In the genomic region with DNA sequence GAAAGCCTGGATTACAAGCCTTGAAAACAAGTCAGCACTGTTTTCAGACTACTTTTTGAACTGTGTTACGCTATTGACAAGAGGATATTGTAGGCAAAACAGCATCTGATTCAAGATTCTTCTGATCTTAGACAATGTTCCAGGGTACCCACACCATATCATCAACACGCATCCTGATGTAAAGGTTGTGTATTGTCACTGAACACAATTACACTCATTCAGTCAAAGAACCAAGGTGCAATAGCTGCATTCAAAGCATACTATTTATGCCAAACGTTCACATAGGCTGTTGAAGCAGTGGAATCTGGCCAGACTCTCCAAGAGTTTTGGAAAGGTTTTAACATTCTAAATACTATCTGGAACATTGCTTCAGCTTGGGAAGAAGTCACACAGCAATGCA, we compare ENCODE assay signal across 15 cellular contexts. TPM values are rescaled to one million over a fixed set of nuclear protein-coding genes. Genes with fewer than 3 reads are reported as not detected.
DNase-seq lines count a peak whose midpoint lies in the region; ATAC-seq and TF ChIP-seq lines count a peak whose summit lies in the region.
"Had no signal": no experiment of that assay in that cellular context is flagged by ENCODE, and none has a peak within 500 bp of the region (broad histone marks: within the 10 kb centered on the region; RNA-seq: fewer than 3 reads in every experiment).

No MANE protein-coding gene starts in this region.

- peak overlapping the region; percentile 63 for H3K27ac Mint-ChIP-seq in memory B cell
- H3K27ac Mint-ChIP-seq: CD4-positive, CD25-positive, alpha-beta regulatory T cell had no signal

- H4K20me1 ChIP-seq in SU-DHL-6 (ENCODE audit: low read depth, low read length): no peaks in the 10 kb centered on the region

- no peak overlapping the region for H3K4me3 Mint-ChIP-seq in memory B cell
- H3K4me3 Mint-ChIP-seq: CD4-positive, CD25-positive, alpha-beta regulatory T cell had no signal

- H3K4me3 ChIP-seq in SU-DHL-6 (ENCODE audit: insufficient read depth, low read length, poor library complexity, severe bottlenecking): no peak overlapping the region
- no peak overlapping the region for H3K4me3 ChIP-seq in colonic mucosa
- H3K4me3 ChIP-seq: A549, HAP-1, K562 had no signal

- intact Hi-C loops in colonic mucosa (cut with DNase I): no loop called here

- no peak overlapping the region for H2AFZ ChIP-seq in SU-DHL-6 (ENCODE audit: low read depth, low read length, severe bottlenecking)

- H3K36me3 Mint-ChIP-seq in memory B cell: no peaks in the 10 kb centered on the region
- H3K36me3 Mint-ChIP-seq: CD4-positive, CD25-positive, alpha-beta regulatory T cell had no signal

- in situ Hi-C loops in G401 (cut with HindIII; ENCODE audit: low sequenced_read_pairs): no loop called here

- peaks cover 13% of the 10 kb centered on the region for H3K4me1 Mint-ChIP-seq in memory B cell
- H3K4me1 Mint-ChIP-seq: CD4-positive, CD25-positive, alpha-beta regulatory T cell had no signal

- ATAC-seq in memory B cell (ENCODE audit: low read depth) (no peak), HG03439 (IDR thresholded peaks at IDR 0.05; ENCODE audit: unreplicated experiment) (no peak)
- ATAC-seq: A549, K562 had no signal

- no peaks in the 10 kb centered on the region for H3K27me3 Mint-ChIP-seq in memory B cell

- H3K27me3 ChIP-seq in SU-DHL-6 (ENCODE audit: low read length) (no peaks in the 10 kb centered on the region), colonic mucosa (no peaks in the 10 kb centered on the region)

- DNase-seq in G401 (ENCODE audit: low spot score): peak; percentile 24
- no peak for DNase-seq in memory B cell (ENCODE audit: low spot score in 2 of 2)
- no peak for DNase-seq in NCI-H146 treated with DMSO at 0.1 percent for 48 hours (lab: John Stamatoyannopoulos, UW; ENCODE audit: unreplicated experiment)
- no peak for DNase-seq in COLO668 (lab: John Stamatoyannopoulos, UW; ENCODE audit: unreplicated experiment)
- no peak for DNase-seq in colonic mucosa
- DNase-seq: Calu3; CD4-positive, CD25-positive, alpha-beta regulatory T cell; DMS 273 treated with DMSO at 0.1 percent for 48 hours; GDM1 had no signal

- H3K27ac ChIP-seq in SU-DHL-6 (ENCODE audit: low read depth, low read length): peak overlapping the region; percentile 92
- H3K27ac ChIP-seq in colonic mucosa: no peak overlapping the region
- H3K27ac ChIP-seq: A549, HL-60 had no signal

- H3K9ac ChIP-seq in SU-DHL-6 (ENCODE audit: low read length) (peak overlapping the region; percentile 34), colonic mucosa (ENCODE audit: low read depth in 2 of 2, low read length in 2 of 2) (no peak overlapping the region)

- no peaks in the 10 kb centered on the region for H3K4me1 ChIP-seq in colonic mucosa
- H3K4me1 ChIP-seq: A549, HAP-1 had no signal

- H3F3A ChIP-seq in SU-DHL-6 (ENCODE audit: insufficient read depth): peaks cover 34% of the 10 kb centered on the region

- no peaks in the 10 kb centered on the region for H3K9me2 ChIP-seq in SU-DHL-6 (replicated peaks; ENCODE audit: insufficient read depth, low read length)

- H3K79me2 ChIP-seq in SU-DHL-6 (ENCODE audit: insufficient read depth, low read length): peaks cover 52% of the 10 kb centered on the region

- TF ChIP-seq CTCF in SU-DHL-6 (IDR thresholded peaks at IDR 0.05; ENCODE audit: insufficient read depth, low read length, poor library complexity, severe bottlenecking) (no peak), colonic mucosa (IDR thresholded peaks at IDR 0.05) (no peak)

- H3K9me3 Mint-ChIP-seq in memory B cell: no peaks in the 10 kb centered on the region

- H3K9me3 ChIP-seq in SU-DHL-6 (ENCODE audit: insufficient read depth, low read length) (no peaks in the 10 kb centered on the region), colonic mucosa (no peaks in the 10 kb centered on the region)
- H3K9me3 ChIP-seq: A549, HAP-1 had no signal

- H3K4me2 ChIP-seq in SU-DHL-6 (ENCODE audit: low read depth, low read length, poor library complexity, severe bottlenecking): peak overlapping the region; percentile 40
- H3K4me2 ChIP-seq: A549 had no signal

- H3K36me3 ChIP-seq in SU-DHL-6 (ENCODE audit: low read length): peaks cover 27% of the 10 kb centered on the region
- H3K36me3 ChIP-seq in colonic mucosa: no peaks in the 10 kb centered on the region
- H3K36me3 ChIP-seq: HAP-1 had no signal

RNA-seq across cellular contexts. Expression of a gene that starts 47.9 kb away (rescaled TPM):
- total RNA-seq in G401 (2014; rRNA removed; shearing (Covaris generic)): 71.4 and 156 TPM in 2 replicates
- 10 to 100 TPM; 25.7 to 67.4 TPM for total RNA-seq in colonic mucosa
